15 cellular contexts compared by ENCODE assay signal in genomic region chr17:68228817-68229570, GRCh38. TPM values are rescaled to one million over a fixed set of nuclear protein-coding genes. Genes with fewer than 3 reads are reported as not detected.
DNase-seq lines count a peak whose midpoint lies in the region; ATAC-seq, FAIRE-seq and TF ChIP-seq lines count a peak whose summit lies in the region.
"Had no signal": no experiment of that assay in that cellular context is flagged by ENCODE, and none has a peak within 500 bp of the region (broad histone marks: within the 10 kb centered on the region; RNA-seq: fewer than 3 reads in every experiment).

No MANE protein-coding gene starts in this region.

- TF ChIP-seq POLR2A in A549 (IDR thresholded peaks at IDR 0.05; ENCODE audit: low read length), result no peak

- H3K4me1 ChIP-seq in A549 (0 out of 3 replicates have a peak, but pooled peaks cover 4% of the 10 kb centered on the region), Caco-2 (no peaks in the 10 kb centered on the region), mammary epithelial cell (ENCODE audit: insufficient read depth, low read length) (peaks cover 12% of the 10 kb centered on the region), right cardiac atrium (ENCODE audit: control insufficient read depth, insufficient read depth, low read length) (peaks cover 2% of the 10 kb centered on the region)

- BruUV-seq in Caco-2 (replicated peaks; lab: Mats Ljungman, UMichigan) (no TSS peak), mammary epithelial cell (replicated peaks; lab: Mats Ljungman, UMichigan) (no TSS peak)

- H3K4me3 Mint-ChIP-seq in Caco-2 (ENCODE audit: unreplicated experiment), result no peak overlapping the region

- H3K27ac Mint-ChIP-seq in Caco-2 (ENCODE audit: unreplicated experiment), result peak overlapping the region; percentile 35

- peak overlapping the region; percentile 82 for H2AFZ ChIP-seq in mammary epithelial cell (ENCODE audit: low read depth, low read length)

- DNase-seq in A549 (ENCODE audit: low read depth in 1 of 2, low spot score in 1 of 2) (no peak), Caco-2 (no peak), mammary epithelial cell (no peak), right cardiac atrium (peak in 1 of 3 donors; percentile 50), NK-92 (lab: John Stamatoyannopoulos, UW; ENCODE audit: unreplicated experiment) (no peak), NCI-H526 (lab: John Stamatoyannopoulos, UW) (no peak)
- DNase-seq in stimulated activated naive CD8-positive, alpha-beta T cell treated with anti-CD3 and anti-CD28 coated beads, Interleukin-15, Interleukin-2, amounts not matched to agents 100 U/mL and 50 U/mL, for 24 hours, result no peak
- no peak for DNase-seq in activated CD4-positive, alpha-beta T cell treated with anti-CD3 and anti-CD28 coated beads, Interleukin-2, amount 50 U/mL, for 48 hours
- DNase-seq: activated T-cell treated with anti-CD3 and anti-CD28 coated beads, Interleukin-2, amount 50 U/mL, for 1 hour; gastrocnemius medialis; NCI-H187; SHP77 treated with DMSO at 0.1 percent for 48 hours had no signal

- ATAC-seq in A549 (peak; percentile 29 to 36; a peak in 3 of 6 replicates), right cardiac atrium (peak; percentile 30 to 31)
- ATAC-seq in stimulated activated naive CD8-positive, alpha-beta T cell treated with anti-CD3 and anti-CD28 coated beads, Interleukin-15, Interleukin-2, amounts not matched to agents 100 U/mL and 50 U/mL, for 24 hours, result no peak
- ATAC-seq: gastrocnemius medialis had no signal

- TF ChIP-seq CTCF in A549 (IDR thresholded peaks at IDR 0.05) (no peak), Caco-2 (IDR thresholded peaks at IDR 0.05; ENCODE audit: insufficient read depth in 1 of 2, low read depth in 1 of 2, low read length in 1 of 2, severe bottlenecking in 1 of 2, unreplicated experiment in 1 of 2) (no peak), mammary epithelial cell (conservative IDR thresholded peaks at IDR 0.05 in 1 of 2, IDR thresholded peaks at IDR 0.05 in 1 of 2; ENCODE audit: extremely low read depth in 1 of 2, insufficient read depth in 1 of 2, low read depth in 1 of 2, low read length in 2 of 2) (no peak)

- no peak overlapping the region for H3K27ac ChIP-seq in A549
- no peak overlapping the region for H3K27ac ChIP-seq in mammary epithelial cell (ENCODE audit: insufficient read depth, low read depth, low read length)
- no peak overlapping the region for H3K27ac ChIP-seq in right cardiac atrium (ENCODE audit: low read length)
- H3K27ac ChIP-seq: VCaP had no signal

- intact Hi-C loops in Caco-2 (cut with micrococcal nuclease; ENCODE audit: unreplicated experiment), result no loop called here
- intact Hi-C loops in mammary epithelial cell (cut with micrococcal nuclease), result no loop called here
- intact Hi-C loops in right cardiac atrium (cut with DNase I), result no loop called here

- dilution Hi-C loops in mammary epithelial cell (cut with HindIII; ENCODE audit: low sequenced_read_pairs), result no loop called here

- H3K9me3 ChIP-seq in A549 (no peaks in the 10 kb centered on the region), Caco-2 (no peaks in the 10 kb centered on the region), mammary epithelial cell (replicated peaks; ENCODE audit: insufficient read depth, low read length) (no peaks in the 10 kb centered on the region), right cardiac atrium (ENCODE audit: control insufficient read depth, low read length) (no peaks in the 10 kb centered on the region)
- H3K9me3 ChIP-seq: gastrocnemius medialis had no signal

- POLR2A ChIA-PET in A549 (lab: Yijun Ruan, JAX) (no interaction called here), Caco-2 (lab: Charles Lee) (no interaction called here)

- FAIRE-seq in A549 (lab: Jason Lieb, UNC), result no peak
- FAIRE-seq: G401.6, islet of Langerhans had no signal

- H3K4me3 ChIP-seq in A549 (no peak overlapping the region), Caco-2 (ENCODE audit: low read depth, low read length) (no peak overlapping the region), mammary epithelial cell (replicated peaks in 1 of 3; ENCODE audit: insufficient read depth in 1 of 3, low read depth in 2 of 3, low read length in 3 of 3) (no peak overlapping the region), right cardiac atrium (ENCODE audit: low read length) (no peak overlapping the region)
- H3K4me3 ChIP-seq: gastrocnemius medialis had no signal

- 77% methylated on average over 14 of the region's 17 CpGs for WGBS in A549 (ENCODE audit: missing lambda C conversion rate)
- 41% methylated on average over 13 of the region's 17 CpGs for WGBS in mammary epithelial cell (ENCODE audit: low coverage, missing lambda C conversion rate)
- WGBS in right cardiac atrium, result 83% methylated on average over 17 of the region's 17 CpGs

- CTCF ChIA-PET in A549 (lab: Yijun Ruan, JAX) (interaction anchor here (0.6 to 1.0 kb wide), 3 partner anchors 9 to 59 kb away, joined by 3 read pairs; no protein-coding TSS in a partner anchor), Caco-2 (lab: Charles Lee) (interaction anchor here (0.6 kb wide), 1 partner anchor 14 kb away, joined by 3 read pairs; no protein-coding TSS in a partner anchor), mammary epithelial cell (lab: Charles Lee; ENCODE audit: low non-redundant PET) (no interaction called here)

- no peak overlapping the region for H3K9ac ChIP-seq in mammary epithelial cell (ENCODE audit: insufficient read depth, low read length)

- H3K36me3 ChIP-seq in Caco-2 (ENCODE audit: control insufficient read depth, insufficient read depth, low read length) (no peaks in the 10 kb centered on the region), mammary epithelial cell (ENCODE audit: insufficient read depth, low read length) (no peaks in the 10 kb centered on the region)
- H3K36me3 ChIP-seq: gastrocnemius medialis had no signal

- no peaks in the 10 kb centered on the region for H4K20me1 ChIP-seq in mammary epithelial cell (ENCODE audit: insufficient read depth, low read length)

- peaks cover 2% of the 10 kb centered on the region for H3K27me3 Mint-ChIP-seq in Caco-2 (ENCODE audit: insufficient read depth, unreplicated experiment)

- TF ChIP-seq EP300 in A549 (IDR thresholded peaks at IDR 0.05), result no peak

- no peaks in the 10 kb centered on the region for H3K9me3 Mint-ChIP-seq in Caco-2 (ENCODE audit: unreplicated experiment)

- in situ Hi-C loops in mammary epithelial cell (cut with MboI; ENCODE audit: low sequenced_read_pairs in 2 of 2), result no loop called here

- H3K4me2 ChIP-seq in A549 (no peak overlapping the region), mammary epithelial cell (ENCODE audit: insufficient read depth, low read depth, low read length) (peak overlapping the region; percentile 15)

- no peaks in the 10 kb centered on the region for H3K4me1 Mint-ChIP-seq in Caco-2 (ENCODE audit: low read depth, unreplicated experiment)

- H3K27me3 ChIP-seq in Caco-2 (replicated peaks; ENCODE audit: control insufficient read depth, insufficient read depth, low read length) (no peaks in the 10 kb centered on the region), mammary epithelial cell (ENCODE audit: insufficient read depth, low read length) (no peaks in the 10 kb centered on the region), right cardiac atrium (ENCODE audit: control insufficient read depth, insufficient read depth) (no peaks in the 10 kb centered on the region)
- H3K27me3 ChIP-seq: gastrocnemius medialis had no signal

- TF ChIP-seq RAD21 in A549 (conservative IDR thresholded peaks at IDR 0.05 in 1 of 2, IDR thresholded peaks at IDR 0.05 in 1 of 2), result no peak

- H3K79me2 ChIP-seq in mammary epithelial cell (ENCODE audit: insufficient read depth, low read length), result no peaks in the 10 kb centered on the region

- no peaks in the 10 kb centered on the region for H3K36me3 Mint-ChIP-seq in Caco-2 (ENCODE audit: insufficient read depth, unreplicated experiment)

TF ChIP-seq in A549, 52 proteins besides CTCF, POLR2A, EP300 and RAD21:
- TF ChIP-seq FOSL2 (IDR thresholded peaks at IDR 0.05) (no peak), FOSL2 (CRISPR knock-in tag; IDR thresholded peaks at IDR 0.05) (no peak), RCOR1 (IDR thresholded peaks at IDR 0.05; ENCODE audit: low read depth, low read length) (no peak), CHD4 (IDR thresholded peaks at IDR 0.05; ENCODE audit: borderline replicate concordance) (no peak), ZC3H11A (IDR thresholded peaks at IDR 0.05) (no peak), PHF8 (IDR thresholded peaks at IDR 0.05; ENCODE audit: borderline replicate concordance, low read depth) (no peak), HDAC2 (IDR thresholded peaks at IDR 0.05) (no peak), CEBPB (IDR thresholded peaks at IDR 0.05) (no peak), MAFK (IDR thresholded peaks at IDR 0.05; ENCODE audit: partially characterized antibody) (no peak), EHMT2 (IDR thresholded peaks at IDR 0.05; ENCODE audit: low read depth) (no peak), MYC (IDR thresholded peaks at IDR 0.05; ENCODE audit: borderline replicate concordance, low read length) (no peak), BHLHE40 (IDR thresholded peaks at IDR 0.05; ENCODE audit: low read depth, low read length) (no peak), HOXB13 (CRISPR knock-in tag; IDR thresholded peaks at IDR 0.05; ENCODE audit: low read depth) (no peak), RFX5 (IDR thresholded peaks at IDR 0.05) (no peak)

RNA-seq across cellular contexts. Expression of gene AMZ2, which starts 18.8 kb away (rescaled TPM):
- 186 and 201 TPM in 2 replicates for polyA plus RNA-seq in A549 (2011; rRNA removed)
- polyA plus RNA-seq in A549 (2012; cell fraction: cytosol; rRNA removed), result 80.2 and 84.0 TPM in 2 replicates
- 34.3 and 46.9 TPM in 2 replicates for polyA plus RNA-seq in A549 (2012; cell fraction: nucleus; rRNA removed)
- 105 to 111 TPM (median 109 TPM) in 3 replicates for polyA plus RNA-seq in A549 (2017; fragmentation: RNase III; extraction: RNeasy Plus Mini Kit Qiagen cat#74134 plus additional on column Dnase treatment)
- 42.1 and 44.1 TPM in 2 replicates for polyA minus RNA-seq in A549 (2011; rRNA and poly(A)+ RNA removed)
- 52.2 and 60.2 TPM in 2 replicates for total RNA-seq in Caco-2 (2022)
- 100 to 1,000 TPM in 1 of 2 donors, 10 to 100 TPM in 1; 96.4 to 124 TPM for total RNA-seq in mammary epithelial cell
- polyA plus RNA-seq in mammary epithelial cell, result 83.9 TPM
- 51.2 TPM for polyA minus RNA-seq in mammary epithelial cell
- total RNA-seq in right cardiac atrium, result 10 to 100 TPM; 73.9 to 98.3 (median 93.0) TPM
- polyA plus RNA-seq in right cardiac atrium, result 97.6 TPM
